1 cellular context compared by ENCODE assay signal in genomic region chr1:244857761-244858160, GRCh38.
A peak's percentile ranks its signal among the peaks of the same experiment; 100 is the strongest.
TF ChIP-seq lines count a peak whose summit lies in the region.

No MANE protein-coding gene starts in this region.

TF ChIP-seq in HepG2, 621 proteins besides CTCF, POLR2A, EP300 and RAD21:
- TF ChIP-seq RBFOX2 (IDR thresholded peaks at IDR 0.05; ENCODE audit: low read depth, low read length) (0 out of 2 replicates have a peak, but pooled peaks have one; percentile 21), RBM22 (optimal IDR thresholded peaks at IDR 0.05; ENCODE audit: low read length) (peak; percentile 67), NR2F2 (IDR thresholded peaks at IDR 0.05; ENCODE audit: borderline replicate concordance, low read depth) (no peak), MAFF (IDR thresholded peaks at IDR 0.05; ENCODE audit: low read depth, low read length) (peak; percentile 52), MAFK (conservative IDR thresholded peaks at IDR 0.05 in 1 of 2, IDR thresholded peaks at IDR 0.05 in 1 of 2; ENCODE audit: low read length in 2 of 2) (peak; percentile 49 to 65; a peak in 3 of 4 replicates), GRHL1 (CRISPR knock-in tag; conservative IDR thresholded peaks at IDR 0.05) (no peak)
